Comparison of ENCODE assay signal across 10 cellular contexts in genomic region chr13:91045351-91046034, GRCh38.
DNase-seq lines count a peak whose midpoint lies in the region; ATAC-seq, FAIRE-seq and TF ChIP-seq lines count a peak whose summit lies in the region.
"Had no signal": no experiment of that assay in that cellular context is flagged by ENCODE, and none has a peak within 500 bp of the region (broad histone marks: within the 10 kb centered on the region; RNA-seq: fewer than 3 reads in every experiment).

No MANE protein-coding gene starts in this region.

- no peak overlapping the region for H3K4me2 ChIP-seq in HepG2 (ENCODE audit: low read depth, low read length)

- DNase-seq in G401 (ENCODE audit: low spot score) (peak; percentile 33), SW480 (ENCODE audit: low spot score) (peak; percentile 7), HepG2 (ENCODE audit: low spot score) (no peak), spleen (no peak)
- DNase-seq: NK-92 treated with Interleukin-12 subunit alpha and Interleukin-12 subunit beta, amount 100 ng/mL, for 24 hours had no signal

- no peaks in the 10 kb centered on the region for H3K36me3 Mint-ChIP-seq in activated T-helper 17 cell treated with anti-CD3 and anti-CD28 coated beads, Interleukin-2, amount 50 U/mL, for 72 hours (ENCODE audit: low read depth)
- H3K36me3 Mint-ChIP-seq: memory B cell had no signal

- no peak for TF ChIP-seq RAD21 in HepG2 (CRISPR knock-in tag; IDR thresholded peaks at IDR 0.05)

- no peaks in the 10 kb centered on the region for H3K4me1 Mint-ChIP-seq in activated T-helper 17 cell treated with anti-CD3 and anti-CD28 coated beads, Interleukin-2, amount 50 U/mL, for 72 hours
- H3K4me1 Mint-ChIP-seq: memory B cell had no signal

- H3K9me3 ChIP-seq in HepG2 (ENCODE audit: low read length) (no peaks in the 10 kb centered on the region), spleen (no peaks in the 10 kb centered on the region)

- H3K4me3 ChIP-seq in HepG2 (replicated peaks in 1 of 3; ENCODE audit: insufficient read depth in 1 of 3, low read depth in 2 of 3, low read length in 3 of 3): no peak overlapping the region
- no peak overlapping the region for H3K4me3 ChIP-seq in spleen

- ATAC-seq in HG03159 (IDR thresholded peaks at IDR 0.05; ENCODE audit: unreplicated experiment): peak; percentile 52
- peak; percentile 67 for ATAC-seq in HepG2
- ATAC-seq in activated T-helper 17 cell treated with anti-CD3 and anti-CD28 coated beads, Interleukin-2, amount 50 U/mL, for 72 hours (replicated peaks): no peak
- no peak for ATAC-seq in GM19328 (IDR thresholded peaks at IDR 0.05; ENCODE audit: unreplicated experiment)
- no peak for ATAC-seq in HG03457 (IDR thresholded peaks at IDR 0.05; ENCODE audit: unreplicated experiment)

- TF ChIP-seq CTCF in HepG2 (CRISPR knock-in tag; IDR thresholded peaks at IDR 0.05): peak; percentile 30; the same call in 1 of the 2 replicates
- no peak for TF ChIP-seq CTCF in spleen (IDR thresholded peaks at IDR 0.05 in 8 of 11, conservative IDR thresholded peaks at IDR 0.05 in 3 of 11)

- BruUV-seq in HepG2 (replicated peaks; lab: Mats Ljungman, UMichigan): no TSS peak

- no peaks in the 10 kb centered on the region for H3K79me2 ChIP-seq in HepG2 (ENCODE audit: insufficient read depth, low read length)

- POLR2A ChIA-PET in HepG2 (lab: Yijun Ruan, JAX): no interaction called here

- no peak overlapping the region for H3K27ac Mint-ChIP-seq in activated T-helper 17 cell treated with anti-CD3 and anti-CD28 coated beads, Interleukin-2, amount 50 U/mL, for 72 hours
- H3K27ac Mint-ChIP-seq: memory B cell had no signal

- in situ Hi-C loops in G401 (cut with HindIII; ENCODE audit: low sequenced_read_pairs): no loop called here
- in situ Hi-C loops in HepG2 (cut with HindIII; ENCODE audit: extremely low pct_ligation_motif_present, low pct_unique_long_range_greater_than_20kb): no loop called here

- H3K27ac ChIP-seq in HepG2 (ENCODE audit: extremely low read length, insufficient read depth, low read length) (no peak overlapping the region), spleen (no peak overlapping the region)

- no peak overlapping the region for H3K4me3 Mint-ChIP-seq in activated T-helper 17 cell treated with anti-CD3 and anti-CD28 coated beads, Interleukin-2, amount 50 U/mL, for 72 hours
- H3K4me3 Mint-ChIP-seq: memory B cell had no signal

- CTCF ChIA-PET in HepG2 (lab: Yijun Ruan, JAX; ENCODE audit: low intra/inter-chr PET ratio, low total read pairs): no interaction called here

- H3K27me3 Mint-ChIP-seq in activated T-helper 17 cell treated with anti-CD3 and anti-CD28 coated beads, Interleukin-2, amount 50 U/mL, for 72 hours: no peaks in the 10 kb centered on the region
- H3K27me3 Mint-ChIP-seq: memory B cell had no signal

- H3K27me3 ChIP-seq in HepG2 (ENCODE audit: control insufficient read depth in 1 of 2, insufficient read depth in 2 of 2, low read length in 2 of 2) (no peaks in the 10 kb centered on the region), spleen (replicated peaks in 1 of 7) (no peaks in the 10 kb centered on the region)

- H4K20me1 ChIP-seq in HepG2 (ENCODE audit: insufficient read depth, low read length): no peaks in the 10 kb centered on the region

- peak; percentile 21 for FAIRE-seq in HepG2 (lab: Jason Lieb, UNC)

- no peak overlapping the region for H2AFZ ChIP-seq in HepG2 (ENCODE audit: low read length)

- H3K9me3 Mint-ChIP-seq in activated T-helper 17 cell treated with anti-CD3 and anti-CD28 coated beads, Interleukin-2, amount 50 U/mL, for 72 hours: no peaks in the 10 kb centered on the region

- TF ChIP-seq EP300 in HepG2 (IDR thresholded peaks at IDR 0.05; ENCODE audit: low read depth in 2 of 2, low read length in 2 of 2): no peak
- TF ChIP-seq EP300 in HepG2 (CRISPR knock-in tag; IDR thresholded peaks at IDR 0.05; ENCODE audit: borderline replicate concordance): no peak

- no peaks in the 10 kb centered on the region for H3K36me3 ChIP-seq in HepG2 (replicated peaks in 1 of 2; ENCODE audit: control insufficient read depth in 1 of 2, insufficient read depth in 2 of 2, low read length in 2 of 2)
- H3K36me3 ChIP-seq in spleen: no peaks in the 10 kb centered on the region

- H3K4me1 ChIP-seq in HepG2 (ENCODE audit: insufficient read depth, low read length): no peaks in the 10 kb centered on the region
- H3K4me1 ChIP-seq in spleen: no peaks in the 10 kb centered on the region

- WGBS in HepG2 (ENCODE audit: low lambda C conversion rate): 9% methylated on average over 5 of the region's 5 CpGs
- 56 to 66% (median 57%) methylated on average over 5 of the region's 5 CpGs for WGBS in spleen, 5 donors

- no peak overlapping the region for H3K9ac ChIP-seq in HepG2 (ENCODE audit: insufficient read depth, low read depth, low read length)

- TF ChIP-seq POLR2A in HepG2 (IDR thresholded peaks at IDR 0.05; ENCODE audit: insufficient read depth in 1 of 2, low read depth in 2 of 2, low read length in 2 of 2) (no peak), spleen (IDR thresholded peaks at IDR 0.05) (no peak)

- intact Hi-C loops in HepG2 (cut with micrococcal nuclease; ENCODE audit: unreplicated experiment) (no loop called here), spleen (cut with DNase I; ENCODE audit: low total_unique reads) (no loop called here)

TF ChIP-seq in HepG2, 621 proteins besides CTCF, POLR2A, EP300 and RAD21:
- no peak for TF ChIP-seq AGO2 (optimal IDR thresholded peaks at IDR 0.05; ENCODE audit: low read depth, low read length)
- peak; percentile 39 for TF ChIP-seq STAG1 (CRISPR knock-in tag; IDR thresholded peaks at IDR 0.05)

Comparison
In these comparisons a context has a peak if more than half of its experiments do, and no peak if none do; other contexts are left out.
1. DNase-seq: peak in G401 (single experiment) and SW480 (single experiment); none in HepG2 (single experiment) and spleen (single experiment).
2. ATAC-seq: peak in HG03159 (single experiment) and HepG2 (single experiment); none in activated T-helper 17 cell treated with anti-CD3 and anti-CD28 coated beads, Interleukin-2, amount 50 U/mL, for 72 hours (single experiment), GM19328 (single experiment) and HG03457 (single experiment).